8 cellular contexts compared by ENCODE assay signal in the genomic region with DNA sequence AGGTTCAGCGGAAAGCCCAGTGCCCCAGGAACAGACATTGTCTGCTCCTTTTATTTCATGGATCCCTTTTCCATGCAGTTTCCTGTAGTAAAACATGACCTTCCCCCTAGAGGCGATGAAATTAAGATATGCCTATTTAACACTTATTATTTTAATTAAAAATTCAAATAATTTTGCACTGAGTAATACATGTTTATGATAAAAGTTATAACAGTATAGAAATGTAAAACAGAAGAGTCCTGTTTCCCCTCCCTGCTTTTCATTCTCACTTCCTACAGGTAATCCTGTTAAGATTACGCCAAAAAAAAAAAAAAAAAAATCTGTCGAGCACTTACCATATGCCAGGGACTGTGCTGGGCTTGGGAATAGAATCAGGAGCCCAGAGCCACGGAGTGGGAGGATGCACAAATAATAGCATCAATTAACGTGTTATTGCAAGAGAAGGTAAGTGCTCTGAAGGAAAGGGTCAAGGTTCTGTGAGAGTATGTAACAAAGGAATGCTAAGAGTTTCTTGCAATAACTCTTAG. TPM values are rescaled to one million over a fixed set of nuclear protein-coding genes. Genes with fewer than 3 reads are reported as not detected.
DNase-seq lines count a peak whose midpoint lies in the region; ATAC-seq and TF ChIP-seq lines count a peak whose summit lies in the region.

No MANE protein-coding gene starts in this region.

- H3K4me3 ChIP-seq in BJ (ENCODE audit: low read depth, low read length), result peak overlapping the region; percentile 76
- no peak overlapping the region for H3K4me3 ChIP-seq in KMS-11 (IDR thresholded peaks at IDR 0.05; ENCODE audit: insufficient read depth, low read depth, low read length)
- H3K4me3 ChIP-seq in brain microvascular endothelial cell (ENCODE audit: low read depth, low read length), result peak overlapping the region; percentile 88
- H3K4me3 ChIP-seq in mucosa of stomach (ENCODE audit: low read length), result peak overlapping the region; percentile 92

- POLR2A ChIA-PET in BJ (lab: Charles Lee), result interaction anchor here (0.8 kb wide), 1 partner anchor 90 kb away, joined by 3 read pairs; no protein-coding TSS in a partner anchor

- H3K79me2 ChIP-seq in KMS-11 (ENCODE audit: insufficient read depth, low read depth), result no peaks in the 10 kb centered on the region; the same call in 1 of the 2 replicates

- peaks cover 2% of the 10 kb centered on the region; the same call in 1 of the 2 replicates for H3K27me3 ChIP-seq in BJ (ENCODE audit: control insufficient read depth, insufficient read depth, low read length)
- no peaks in the 10 kb centered on the region for H3K27me3 ChIP-seq in KMS-11 (ENCODE audit: insufficient read depth, low read depth)
- no peaks in the 10 kb centered on the region for H3K27me3 ChIP-seq in brain microvascular endothelial cell (replicated peaks)
- H3K27me3 ChIP-seq in mucosa of stomach (ENCODE audit: control insufficient read depth, insufficient read depth, low read length), result no peaks in the 10 kb centered on the region

- H2AFZ ChIP-seq in KMS-11 (ENCODE audit: low read depth), result peak overlapping the region; percentile 82; the same call in 1 of the 2 replicates

- no peaks in the 10 kb centered on the region for H4K20me1 ChIP-seq in KMS-11 (ENCODE audit: insufficient read depth)

- peaks cover 22% of the 10 kb centered on the region for H3K4me1 ChIP-seq in KMS-11 (ENCODE audit: low read depth, poor library complexity, severe bottlenecking)
- H3K4me1 ChIP-seq in mucosa of stomach (ENCODE audit: control insufficient read depth, insufficient read depth, low read length), result peaks cover 19% of the 10 kb centered on the region

- ATAC-seq in GM21381 (IDR thresholded peaks at IDR 0.05; ENCODE audit: unreplicated experiment) (no peak), HG03159 (IDR thresholded peaks at IDR 0.05; ENCODE audit: unreplicated experiment) (no peak), GM19351 (IDR thresholded peaks at IDR 0.05; ENCODE audit: unreplicated experiment) (no peak)

- CTCF ChIA-PET in BJ (lab: Yijun Ruan, JAX), result interaction anchor here (1.0 to 2.2 kb wide), 2 partner anchors 9 to 42 kb away, joined by 3 to 7 read pairs; partner anchors contain the start of gene C1S

- in situ Hi-C loops in brain microvascular endothelial cell (cut with HindIII; ENCODE audit: low pct_ligation_motif_present, low sequenced_read_pairs), result no loop called here

- H3K9ac ChIP-seq in KMS-11 (peak overlapping the region; percentile 51; the same call in 1 of the 2 replicates), mucosa of stomach (ENCODE audit: low read length) (no peak overlapping the region)

- DNase-seq in BJ (ENCODE audit: low read depth), result no peak
- DNase-seq in brain microvascular endothelial cell, result no peak
- no peak for DNase-seq in NCI-H1436 treated with DMSO at 0.1 percent for 48 hours (lab: John Stamatoyannopoulos, UW)

- H3K36me3 ChIP-seq in BJ (ENCODE audit: control insufficient read depth, insufficient read depth, low read length) (no peaks in the 10 kb centered on the region), KMS-11 (ENCODE audit: insufficient read depth) (no peaks in the 10 kb centered on the region), brain microvascular endothelial cell (replicated peaks) (no peaks in the 10 kb centered on the region), mucosa of stomach (ENCODE audit: control insufficient read depth, insufficient read depth, low read length) (no peaks in the 10 kb centered on the region)

- H3K4me2 ChIP-seq in KMS-11, result peak overlapping the region; percentile 68

- no peaks in the 10 kb centered on the region for H3K9me3 ChIP-seq in mucosa of stomach (ENCODE audit: control insufficient read depth, low read length)

- H3K27ac ChIP-seq in KMS-11, result no peak overlapping the region
- no peak overlapping the region for H3K27ac ChIP-seq in brain microvascular endothelial cell

- TF ChIP-seq CTCF in BJ (IDR thresholded peaks at IDR 0.05; ENCODE audit: insufficient read depth, low read depth, low read length), result no peak
- no peak for TF ChIP-seq CTCF in KMS-11 (conservative IDR thresholded peaks at IDR 0.05; ENCODE audit: low read depth, low read length)
- no peak for TF ChIP-seq CTCF in brain microvascular endothelial cell (IDR thresholded peaks at IDR 0.05; ENCODE audit: low read depth, low read length, missing control alignments)

RNA-seq across cellular contexts. Expression of gene LPCAT3, which starts 0.8 kb away (rescaled TPM):
- polyA plus RNA-seq in BJ (2011; rRNA removed), result 26.3 and 31.2 TPM in 2 replicates
- 11.9 and 14.3 TPM in 2 replicates for polyA minus RNA-seq in BJ (2011; rRNA and poly(A)+ RNA removed)

RNA-seq across cellular contexts. Expression of gene C1S, which starts 41.4 kb away (rescaled TPM):
- polyA plus RNA-seq in BJ (2011; rRNA removed), result 329 and 341 TPM in 2 replicates
- polyA minus RNA-seq in BJ (2011; rRNA and poly(A)+ RNA removed), result 73.3 and 114 TPM in 2 replicates

RNA-seq across cellular contexts. Expression of gene EMG1, which starts 48.4 kb away (rescaled TPM):
- polyA plus RNA-seq in BJ (2011; rRNA removed), result 37.5 and 53.9 TPM in 2 replicates
- 16.3 and 18.2 TPM in 2 replicates for polyA minus RNA-seq in BJ (2011; rRNA and poly(A)+ RNA removed)

RNA-seq across cellular contexts. Expression of gene PHB2, which starts 48.6 kb away (rescaled TPM):
- polyA plus RNA-seq in BJ (2011; rRNA removed), result 283 and 369 TPM in 2 replicates
- polyA minus RNA-seq in BJ (2011; rRNA and poly(A)+ RNA removed), result 90.5 and 152 TPM in 2 replicates
